In the genomic region with DNA sequence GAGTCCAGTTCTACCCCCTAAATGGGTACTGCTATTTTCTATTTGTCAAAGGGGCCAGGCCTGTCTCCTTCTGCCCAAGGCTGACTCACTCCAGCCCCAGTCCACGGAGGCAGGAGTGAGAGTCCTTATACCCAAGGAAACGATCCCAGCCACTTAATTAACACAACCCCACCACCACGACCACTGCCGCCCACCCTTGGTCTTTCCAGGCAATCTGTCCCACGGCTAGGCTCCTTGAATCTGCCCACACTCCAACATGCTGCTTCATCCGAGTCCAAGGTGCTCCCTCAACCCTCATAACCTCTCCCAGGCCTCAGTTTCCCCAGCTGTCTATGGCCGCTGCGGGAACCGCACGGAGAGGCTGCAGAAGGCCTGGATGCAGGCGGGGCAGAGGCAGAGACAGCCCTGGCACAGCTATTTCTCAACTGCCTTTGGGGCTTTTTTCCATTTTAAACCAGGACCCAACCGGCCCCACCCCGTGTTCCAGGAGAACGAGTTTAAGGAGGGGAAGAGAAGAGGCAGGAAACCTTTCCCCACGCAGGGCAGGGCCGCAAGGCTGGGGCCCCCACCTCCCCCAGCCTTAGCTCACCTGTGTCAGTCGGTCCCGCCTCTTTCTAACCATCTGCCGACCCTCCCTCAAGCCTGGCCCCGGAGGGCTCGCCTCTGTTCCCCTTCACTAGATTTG, we compare ENCODE assay signal across 8 cellular contexts. TPM values are rescaled to one million over a fixed set of nuclear protein-coding genes. Genes with fewer than 3 reads are reported as not detected.
DNase-seq lines count a peak whose midpoint lies in the region; ATAC-seq lines count a peak whose summit lies in the region.

No MANE protein-coding gene starts in this region.

- ATAC-seq in T-helper 17 cell (no peak), Right ventricle myocardium superior (ENCODE audit: poor library complexity) (peak; percentile 21), HG02798 (IDR thresholded peaks at IDR 0.05; ENCODE audit: poor library complexity, unreplicated experiment) (no peak)

- peaks cover 13% of the 10 kb centered on the region for H3K4me1 Mint-ChIP-seq in T-helper 17 cell

- H3K9me3 ChIP-seq in T-helper 17 cell (ENCODE audit: control insufficient read depth, low read length, poor library complexity, severe bottlenecking), result no peaks in the 10 kb centered on the region

- peak overlapping the region; percentile 87 for H3K4me3 Mint-ChIP-seq in T-helper 17 cell

- H3K27ac Mint-ChIP-seq in T-helper 17 cell, result peak overlapping the region; percentile 29

- peak overlapping the region; percentile 63; the same call in 1 of the 2 replicates for H3K4me3 ChIP-seq in GM08714 (ENCODE audit: low read length)

- H3K36me3 Mint-ChIP-seq in T-helper 17 cell (ENCODE audit: low read depth), result peaks cover 3% of the 10 kb centered on the region

- H3K27me3 Mint-ChIP-seq in T-helper 17 cell, result no peaks in the 10 kb centered on the region

- intact Hi-C loops in Right ventricle myocardium superior (cut with DNase I), result no loop called here

- DNase-seq in T-helper 17 cell (no peak), Right ventricle myocardium superior (no peak), renal cortical epithelial cell (ENCODE audit: low read depth) (peak; percentile 49), LoVo (ENCODE audit: low spot score) (no peak)
- no peak for DNase-seq in central memory CD4-positive, alpha-beta T cell
- DNase-seq in activated naive CD4-positive, alpha-beta T cell treated with anti-CD3 and anti-CD28 coated beads, Interleukin-2, amount 50 U/mL, for 16 hours, result no peak

RNA-seq across cellular contexts. Expression of a gene that starts 0.7 kb away (rescaled TPM):
- total RNA-seq in T-helper 17 cell, result 1 to 10 TPM; 6.7 to 7.7 TPM
- total RNA-seq in Right ventricle myocardium superior, result 7.9 TPM
- total RNA-seq in renal cortical epithelial cell, result 23.4 and 49.7 TPM in 2 replicates

RNA-seq across cellular contexts. Expression of a gene that starts 7.4 kb away (rescaled TPM):
- total RNA-seq in T-helper 17 cell (10 to 100 TPM; 15.3 to 21.9 TPM), Right ventricle myocardium superior (105 TPM), renal cortical epithelial cell (203 and 241 TPM in 2 replicates)

RNA-seq across cellular contexts. Expression of a gene that starts 7.6 kb away (rescaled TPM):
- total RNA-seq in T-helper 17 cell (10 to 100 TPM; 55.8 to 64.1 TPM), Right ventricle myocardium superior (18.8 TPM), renal cortical epithelial cell (2.3 and 6.8 TPM in 2 replicates)

RNA-seq across cellular contexts. Expression of a gene that starts 16.5 kb away (rescaled TPM):
- total RNA-seq in T-helper 17 cell (1 to 10 TPM; 7.1 to 7.5 TPM), Right ventricle myocardium superior (13.7 TPM), renal cortical epithelial cell (3.3 and 14.5 TPM in 2 replicates)

RNA-seq across cellular contexts. Expression of a gene that starts 35.8 kb away (rescaled TPM):
- total RNA-seq in T-helper 17 cell (1 to 10 TPM; 2.6 to 2.9 TPM), Right ventricle myocardium superior (1.2 TPM), renal cortical epithelial cell (0.70 and 1.0 TPM in 2 replicates)
